ENCODE assay signal across 14 cellular contexts in genomic region chr6:24391756-24392405, GRCh38. TPM values are rescaled to one million over a fixed set of nuclear protein-coding genes. Genes with fewer than 3 reads are reported as not detected.
A peak's percentile ranks its signal among the peaks of the same experiment; 100 is the strongest.
DNase-seq lines count a peak whose midpoint lies in the region; ATAC-seq and TF ChIP-seq lines count a peak whose summit lies in the region.
"Had no signal": no experiment of that assay in that cellular context is flagged by ENCODE, and none has a peak within 500 bp of the region (broad histone marks: within the 10 kb centered on the region; RNA-seq: fewer than 3 reads in every experiment).

No MANE protein-coding gene starts in this region.

- H3K4me2 ChIP-seq in OCI-LY3 (ENCODE audit: low read length), result peak overlapping the region; percentile 17; the same call in 1 of the 2 replicates

- H3K4me1 Mint-ChIP-seq in CD4-positive, alpha-beta T cell (ENCODE audit: low read depth), result no peaks in the 10 kb centered on the region
- H3K4me1 Mint-ChIP-seq: activated CD4-positive, alpha-beta memory T cell treated with anti-CD3 and anti-CD28 coated beads, Interleukin-2, amount 10 ng/mL, durations not matched to agents 7 days and 5 days had no signal

- DNase-seq in NK-92 (lab: John Stamatoyannopoulos, UW; ENCODE audit: unreplicated experiment), result no peak
- no peak for DNase-seq in CD4-positive, alpha-beta T cell
- DNase-seq in foreskin melanocyte, result no peak
- no peak for DNase-seq in activated CD4-positive, CD25-positive, alpha-beta regulatory T cell (lab: John Stamatoyannopoulos, UW)
- DNase-seq: activated CD4-positive, alpha-beta memory T cell treated with anti-CD3 and anti-CD28 coated beads, Interleukin-2, amount 10 ng/mL, durations not matched to agents 7 days and 5 days; NCI-H446; stimulated activated CD4-positive, alpha-beta T cell treated with anti-CD3 and anti-CD28 coated beads, Interleukin-12 subunit alpha, Interleukin-12 subunit beta, amount 100 ng/mL, for 4 hours had no signal

- no peak overlapping the region for H3K27ac Mint-ChIP-seq in CD4-positive, alpha-beta T cell
- H3K27ac Mint-ChIP-seq: activated CD4-positive, alpha-beta memory T cell treated with anti-CD3 and anti-CD28 coated beads, Interleukin-2, amount 10 ng/mL, durations not matched to agents 7 days and 5 days; natural killer cell treated with Interleukin-12 subunit alpha and Interleukin-12 subunit beta and Interleukin-15 and Interleukin-18, amount 100 ng/mL, for 72 hours had no signal

- H3K27ac ChIP-seq in OCI-LY3 (ENCODE audit: low read length), result no peak overlapping the region
- H3K27ac ChIP-seq in CD4-positive, alpha-beta T cell (ENCODE audit: low read depth, low read length), result no peak overlapping the region
- H3K27ac ChIP-seq: C4-2B had no signal

- peak; percentile 76 for ATAC-seq in GM18517 (IDR thresholded peaks at IDR 0.05; ENCODE audit: unreplicated experiment)
- peak; percentile 95 for ATAC-seq in GM21423 (IDR thresholded peaks at IDR 0.05; ENCODE audit: unreplicated experiment)
- ATAC-seq in HG03064 (IDR thresholded peaks at IDR 0.05; ENCODE audit: low read depth, unreplicated experiment), result peak; percentile 77
- ATAC-seq in CD4-positive, alpha-beta T cell (ENCODE audit: poor library complexity), result no peak
- ATAC-seq: natural killer cell treated with Interleukin-12 subunit alpha and Interleukin-12 subunit beta and Interleukin-15 and Interleukin-18, amount 100 ng/mL, for 72 hours had no signal

- no peak for TF ChIP-seq CTCF in OCI-LY3 (IDR thresholded peaks at IDR 0.05; ENCODE audit: low read depth, low read length)
- no peak for TF ChIP-seq CTCF in CD4-positive, alpha-beta T cell (IDR thresholded peaks at IDR 0.05)

- H3K4me3 ChIP-seq in OCI-LY3 (ENCODE audit: low read length), result no peak overlapping the region

- no peaks in the 10 kb centered on the region for H3K79me2 ChIP-seq in OCI-LY3 (ENCODE audit: low read length)

- H2AFZ ChIP-seq in OCI-LY3 (ENCODE audit: low read depth, low read length), result peak overlapping the region; percentile 25; the same call in 1 of the 2 replicates

- no peak overlapping the region for H3K9ac ChIP-seq in OCI-LY3 (ENCODE audit: low read length)

- H3K27me3 Mint-ChIP-seq in CD4-positive, alpha-beta T cell, result peaks cover 13% of the 10 kb centered on the region

- no peak overlapping the region for H3K4me3 Mint-ChIP-seq in CD4-positive, alpha-beta T cell
- H3K4me3 Mint-ChIP-seq: activated CD4-positive, alpha-beta memory T cell treated with anti-CD3 and anti-CD28 coated beads, Interleukin-2, amount 10 ng/mL, durations not matched to agents 7 days and 5 days; natural killer cell treated with Interleukin-12 subunit alpha and Interleukin-12 subunit beta and Interleukin-15 and Interleukin-18, amount 100 ng/mL, for 72 hours had no signal

- no peaks in the 10 kb centered on the region for H4K20me1 ChIP-seq in OCI-LY3 (ENCODE audit: insufficient read depth, low read length)

- POLR2A ChIA-PET in CD4-positive, alpha-beta T cell (lab: Charles Lee), result no interaction called here

- H3K36me3 ChIP-seq in OCI-LY3 (replicated peaks; ENCODE audit: low read depth, low read length), result no peaks in the 10 kb centered on the region

- H3K27me3 ChIP-seq in OCI-LY3 (ENCODE audit: low read depth, low read length), result no peaks in the 10 kb centered on the region
- H3K27me3 ChIP-seq in CD4-positive, alpha-beta T cell (ENCODE audit: control insufficient read depth, insufficient read depth, low read length), result peaks cover 10% of the 10 kb centered on the region

- no peaks in the 10 kb centered on the region for H3K9me3 Mint-ChIP-seq in CD4-positive, alpha-beta T cell
- H3K9me3 Mint-ChIP-seq: activated CD4-positive, alpha-beta memory T cell treated with anti-CD3 and anti-CD28 coated beads, Interleukin-2, amount 10 ng/mL, durations not matched to agents 7 days and 5 days; natural killer cell treated with Interleukin-12 subunit alpha and Interleukin-12 subunit beta and Interleukin-15 and Interleukin-18, amount 100 ng/mL, for 72 hours had no signal

- no peaks in the 10 kb centered on the region for H3K36me3 Mint-ChIP-seq in CD4-positive, alpha-beta T cell (ENCODE audit: low read depth)
- H3K36me3 Mint-ChIP-seq: natural killer cell treated with Interleukin-12 subunit alpha and Interleukin-12 subunit beta and Interleukin-15 and Interleukin-18, amount 100 ng/mL, for 72 hours had no signal

- no peaks in the 10 kb centered on the region for H3K9me3 ChIP-seq in OCI-LY3 (ENCODE audit: insufficient read depth, low read length)
- H3K9me3 ChIP-seq in CD4-positive, alpha-beta T cell (ENCODE audit: control insufficient read depth, low read length), result peaks cover 6% of the 10 kb centered on the region

- H3K4me1 ChIP-seq in OCI-LY3 (ENCODE audit: low read length), result peaks cover 5% of the 10 kb centered on the region; the same call in 1 of the 2 replicates

- intact Hi-C loops in CD4-positive, alpha-beta T cell (cut with DNase I, micrococcal nuclease), result no loop called here

- CTCF ChIA-PET in CD4-positive, alpha-beta T cell (lab: Charles Lee), result no interaction called here

RNA-seq across cellular contexts. Expression of gene MRS2, which starts 10.9 kb away (rescaled TPM):
- total RNA-seq in CD4-positive, alpha-beta T cell, result 1 to 10 TPM; 3.7 to 4.6 TPM

RNA-seq across cellular contexts. Expression of gene DCDC2, which starts 34.0 kb away (rescaled TPM):
- total RNA-seq in CD4-positive, alpha-beta T cell, result under 1 TPM in 1 of 2 experiments, not detected in 1; 0.05 TPM
- total RNA-seq: activated CD4-positive, alpha-beta memory T cell treated with anti-CD3 and anti-CD28 coated beads, Interleukin-2, amount 10 ng/mL, durations not matched to agents 7 days and 5 days; endothelial cell of umbilical vein; natural killer cell treated with Interleukin-12 subunit alpha and Interleukin-12 subunit beta and Interleukin-15 and Interleukin-18, amount 100 ng/mL, for 72 hours had no signal
